ENCODE assay signal across 26 cellular contexts in the genomic region with DNA sequence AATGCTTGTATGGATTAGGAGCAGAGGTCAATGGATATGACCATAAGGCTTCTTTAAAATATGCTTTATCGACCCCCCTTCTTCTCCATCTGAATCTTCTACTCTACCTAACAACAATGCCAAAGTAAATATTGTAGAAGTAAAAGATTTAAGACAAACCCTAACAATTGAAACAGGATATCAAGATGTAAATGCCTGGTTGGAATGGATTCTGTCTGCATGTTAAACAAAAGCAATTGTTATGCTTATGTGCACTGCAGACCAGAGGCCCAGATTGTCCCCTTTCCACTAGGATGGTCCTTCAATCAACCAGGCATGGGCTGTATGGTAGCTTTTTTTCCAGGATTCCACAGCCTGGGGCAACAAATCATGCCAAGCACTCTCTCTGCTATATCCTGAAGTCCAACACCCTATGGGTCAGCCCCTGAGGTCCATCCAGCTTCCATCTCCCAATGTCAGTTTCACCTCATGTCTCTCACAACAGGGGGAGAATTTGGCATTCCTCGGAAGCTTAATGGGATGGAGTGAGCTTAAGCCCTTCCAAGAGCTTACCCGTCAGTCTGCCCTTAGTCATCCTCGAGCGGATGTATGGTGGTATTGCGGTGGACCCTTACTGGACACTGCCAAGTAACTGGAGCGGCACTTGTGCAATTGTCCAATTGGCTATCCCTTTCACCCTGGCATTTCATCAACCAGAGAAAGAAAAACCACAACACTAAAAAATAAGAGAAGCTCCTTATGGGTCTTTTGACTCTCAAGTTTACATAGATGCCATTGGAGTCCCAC. TPM values are rescaled to one million over a fixed set of nuclear protein-coding genes. Genes with fewer than 3 reads are reported as not detected.
"Had no signal": no experiment of that assay in that cellular context is flagged by ENCODE, and none has a peak within 500 bp of the region (broad histone marks: within the 10 kb centered on the region; RNA-seq: fewer than 3 reads in every experiment).

No MANE protein-coding gene starts in this region.

- H3K27me3 Mint-ChIP-seq: activated CD4-positive, alpha-beta T cell treated with anti-CD3 and anti-CD28 coated beads for 36 hours; brain; stimulated activated naive CD8-positive, alpha-beta T cell treated with anti-CD3 and anti-CD28 coated beads, Interleukin-15, Interleukin-2, amounts not matched to agents 100 ng/mL and 50 ng/mL, for 24 hours had no signal

- H3K9me3 Mint-ChIP-seq: activated T-helper 1 cell treated with anti-CD3 and anti-CD28 coated beads, Interleukin-12 subunit alpha, Interleukin-12 subunit beta, Interleukin-2, Interleukin-4 antibody, amounts not matched to agents 30 ng/mL and 10 ng/mL and 1 ng/mL, durations not matched to agents 14 hours and 24 hours and 36 hours; brain; stimulated activated naive CD8-positive, alpha-beta T cell treated with anti-CD3 and anti-CD28 coated beads, Interleukin-15, Interleukin-2, amounts not matched to agents 100 ng/mL and 50 ng/mL, for 24 hours had no signal

- ATAC-seq: activated CD4-positive, alpha-beta T cell treated with anti-CD3 and anti-CD28 coated beads for 36 hours; left lung; right cardiac atrium had no signal

- H3K27ac Mint-ChIP-seq: activated CD4-positive, alpha-beta T cell treated with anti-CD3 and anti-CD28 coated beads for 36 hours; activated T-helper 1 cell treated with anti-CD3 and anti-CD28 coated beads, Interleukin-12 subunit alpha, Interleukin-12 subunit beta, Interleukin-2, Interleukin-4 antibody, amounts not matched to agents 30 ng/mL and 10 ng/mL and 1 ng/mL, durations not matched to agents 14 hours and 24 hours and 36 hours; nephron progenitor cell; stimulated activated naive CD8-positive, alpha-beta T cell treated with anti-CD3 and anti-CD28 coated beads, Interleukin-15, Interleukin-2, amounts not matched to agents 100 ng/mL and 50 ng/mL, for 24 hours had no signal

- H3K36me3 ChIP-seq: left lung, prostate gland, uterus had no signal

- H3K4me1 ChIP-seq: tibial nerve, uterus had no signal

- DNase-seq: activated CD4-positive, alpha-beta T cell treated with anti-CD3 and anti-CD28 coated beads for 36 hours; activated CD4-positive, alpha-beta T cell treated with anti-CD3 and anti-CD28 coated beads, Interleukin-2, amount 50 U/mL, for 48 hours; activated naive CD4-positive, alpha-beta T cell treated with Interleukin-2 at 50 U/mL for 16 hours; activated T-cell treated with anti-CD3 and anti-CD28 coated beads for 4 hours; anterior cingulate cortex; caudate nucleus; dorsolateral prefrontal cortex; foreskin fibroblast; hippocampal formation; left lung; midbrain; nephron progenitor cell; right cardiac atrium; T-helper 2 cell; uterus had no signal

- H3K4me3 Mint-ChIP-seq: activated CD4-positive, alpha-beta T cell treated with anti-CD3 and anti-CD28 coated beads for 36 hours; activated T-helper 1 cell treated with anti-CD3 and anti-CD28 coated beads, Interleukin-12 subunit alpha, Interleukin-12 subunit beta, Interleukin-2, Interleukin-4 antibody, amounts not matched to agents 30 ng/mL and 10 ng/mL and 1 ng/mL, durations not matched to agents 14 hours and 24 hours and 36 hours; brain; nephron progenitor cell; stimulated activated naive CD8-positive, alpha-beta T cell treated with anti-CD3 and anti-CD28 coated beads, Interleukin-15, Interleukin-2, amounts not matched to agents 100 ng/mL and 50 ng/mL, for 24 hours had no signal

- H3K27ac ChIP-seq: dorsolateral prefrontal cortex, epithelial cell of prostate, left lung, prostate gland, skin epidermis, tibial nerve, uterus had no signal

- H3K27me3 ChIP-seq: dorsolateral prefrontal cortex, left lung, tibial nerve, uterus had no signal

- H3K4me3 ChIP-seq: dorsolateral prefrontal cortex, left lung, prostate gland, skin epidermis, tibial nerve, uterus had no signal

- H3K9me3 ChIP-seq: left lung, prostate gland, tibial nerve, uterus had no signal

RNA-seq across cellular contexts. Expression of a gene that starts 53.8 kb away (rescaled TPM):
- total RNA-seq: activated CD4-positive, alpha-beta T cell treated with anti-CD3 and anti-CD28 coated beads for 36 hours; activated T-helper 1 cell treated with anti-CD3 and anti-CD28 coated beads, Interleukin-12 subunit alpha, Interleukin-12 subunit beta, Interleukin-2, Interleukin-4 antibody, amounts not matched to agents 30 ng/mL and 10 ng/mL and 1 ng/mL, durations not matched to agents 14 hours and 24 hours and 36 hours; glomerular endothelial cell; kidney epithelial cell; lung microvascular endothelial cell had no signal

RNA-seq across cellular contexts. Expression of a gene that starts 56.4 kb away (rescaled TPM):
- total RNA-seq: activated CD4-positive, alpha-beta T cell treated with anti-CD3 and anti-CD28 coated beads for 36 hours; activated T-helper 1 cell treated with anti-CD3 and anti-CD28 coated beads, Interleukin-12 subunit alpha, Interleukin-12 subunit beta, Interleukin-2, Interleukin-4 antibody, amounts not matched to agents 30 ng/mL and 10 ng/mL and 1 ng/mL, durations not matched to agents 14 hours and 24 hours and 36 hours; glomerular endothelial cell; kidney epithelial cell; left lung; lung microvascular endothelial cell; omental fat pad; right cardiac atrium; tibial nerve; uterus had no signal
- polyA plus RNA-seq: right cardiac atrium had no signal
